ENCODE assay signal across 18 cellular contexts in genomic region chr20:19120011-19120410, GRCh38.
"Had no signal": no experiment of that assay in that cellular context is flagged by ENCODE, and none has a peak within 500 bp of the region (broad histone marks: within the 10 kb centered on the region; RNA-seq: fewer than 3 reads in every experiment).

No MANE protein-coding gene starts in this region.

- DNase-seq: KBM-7, MV-4-11, NCI-H1048, NCI-H1105, NCI-H1417, NCI-H1436 treated with DMSO at 0.1 percent for 48 hours, NCI-H1694, NCI-H187 treated with DMSO at 0.1 percent for 48 hours, NCI-H2029 treated with DMSO at 0.1 percent for 48 hours, NCI-H226, NCI-H446, NCI-H510A, NCI-H524 treated with DMSO at 0.1 percent for 48 hours, NCI-H69, NCI-H774, SHP77, SK-N-SH had no signal

- H3K9me3 ChIP-seq: SK-N-SH had no signal

- H3K27ac ChIP-seq: RWPE1 had no signal
